ENCODE assay signal across 28 cellular contexts in the genomic region with DNA sequence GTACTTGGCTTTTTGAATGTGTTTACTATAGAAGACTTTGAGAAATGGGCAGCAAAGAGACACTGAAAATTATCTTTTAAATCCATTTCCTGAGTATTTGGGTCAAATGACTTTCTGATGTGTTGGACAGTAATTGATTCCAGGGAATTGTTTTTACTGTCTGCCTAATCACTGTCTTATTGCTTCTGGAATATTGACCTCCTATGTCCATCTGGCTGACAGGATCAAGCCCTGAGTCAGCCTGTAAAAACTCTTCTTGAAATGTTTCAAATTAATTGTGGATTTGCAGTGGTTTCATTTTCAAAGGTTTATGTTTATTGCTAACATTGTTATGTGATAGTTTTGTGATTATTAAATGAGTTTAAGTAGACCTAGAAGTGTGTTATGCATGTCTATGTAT.
"Had no signal": no experiment of that assay in that cellular context is flagged by ENCODE, and none has a peak within 500 bp of the region (broad histone marks: within the 10 kb centered on the region; RNA-seq: fewer than 3 reads in every experiment).

No MANE protein-coding gene starts in this region.

- H3K9me3 Mint-ChIP-seq: activated T-helper 1 cell treated with anti-CD3 and anti-CD28 coated beads, Interleukin-12 subunit alpha, Interleukin-12 subunit beta, Interleukin-2, Interleukin-4 antibody, amounts not matched to agents 30 ng/mL and 10 ng/mL and 1 ng/mL, durations not matched to agents 14 hours and 24 hours and 36 hours had no signal

- H3K27me3 Mint-ChIP-seq: activated naive CD8-positive, alpha-beta T cell treated with anti-CD3 and anti-CD28 coated beads, Interleukin-2, amount 10 ng/mL, durations not matched to agents 7 days and 5 days; dendritic cell treated with granulocyte-macrophage colony-stimulating factor and Interleukin-4, amounts not matched to agents 40 ng/mL and 50 ng/mL, for 4 days had no signal

- H3K4me1 Mint-ChIP-seq: activated naive CD8-positive, alpha-beta T cell treated with anti-CD3 and anti-CD28 coated beads, Interleukin-2, amount 10 ng/mL, durations not matched to agents 7 days and 5 days; nephron had no signal

- DNase-seq: activated CD4-positive, alpha-beta T cell treated with anti-CD3 and anti-CD28 coated beads for 48 hours; activated CD4-positive, alpha-beta T cell treated with anti-CD3 and anti-CD28 coated beads, Interleukin-2, amount 50 U/mL, for 48 hours; activated CD8-positive, alpha-beta memory T cell treated with anti-CD3 and anti-CD28 coated beads for 24 hours; activated effector memory CD4-positive, alpha-beta T cell treated with anti-CD3 and anti-CD28 coated beads, Interleukin-2, amount 50 U/mL, for 16 hours; activated naive CD4-positive, alpha-beta T cell treated with anti-CD3 and anti-CD28 coated beads for 36 hours; activated naive CD8-positive, alpha-beta T cell treated with anti-CD3 and anti-CD28 coated beads, Interleukin-2, amount 10 ng/mL, durations not matched to agents 7 days and 5 days; activated T-cell treated with anti-CD3 and anti-CD28 coated beads, Interleukin-2, amount 50 U/mL, for 1 hour; amygdala; central memory CD4-positive, alpha-beta T cell; effector CD4-positive, alpha-beta T cell; left cardiac atrium; mammary epithelial cell; posterior cingulate gyrus; right cardiac atrium; stimulated activated CD4-positive, alpha-beta T cell treated with anti-CD3 and anti-CD28 coated beads, Interleukin-12 subunit alpha, Interleukin-12 subunit beta, amount 100 ng/mL, for 4 hours; stimulated activated CD4-positive, alpha-beta T cell treated with anti-CD3 and anti-CD28 coated beads, Interleukin-4, amount 100 ng/mL, for 1 hour; stimulated activated naive CD8-positive, alpha-beta T cell treated with anti-CD3 and anti-CD28 coated beads, Interleukin-15, Interleukin-2, amounts not matched to agents 100 U/mL and 50 U/mL, for 24 hours; T-helper 9 cell; trophoblast cell; uterus had no signal

- H3K27ac Mint-ChIP-seq: activated naive CD4-positive, alpha-beta T cell treated with anti-CD3 and anti-CD28 coated beads for 36 hours; activated naive CD8-positive, alpha-beta T cell treated with anti-CD3 and anti-CD28 coated beads, Interleukin-2, amount 10 ng/mL, durations not matched to agents 7 days and 5 days; activated T-helper 1 cell treated with anti-CD3 and anti-CD28 coated beads, Interleukin-12 subunit alpha, Interleukin-12 subunit beta, Interleukin-2, Interleukin-4 antibody, amounts not matched to agents 30 ng/mL and 10 ng/mL and 1 ng/mL, durations not matched to agents 14 hours and 24 hours and 36 hours; nephron had no signal

- H3K36me3 Mint-ChIP-seq: activated naive CD8-positive, alpha-beta T cell treated with anti-CD3 and anti-CD28 coated beads, Interleukin-2, amount 10 ng/mL, durations not matched to agents 7 days and 5 days had no signal

- ATAC-seq: gastroesophageal sphincter; left cardiac atrium; right cardiac atrium; stimulated activated naive CD8-positive, alpha-beta T cell treated with anti-CD3 and anti-CD28 coated beads, Interleukin-15, Interleukin-2, amounts not matched to agents 100 U/mL and 50 U/mL, for 24 hours had no signal

- H3K4me3 Mint-ChIP-seq: activated naive CD4-positive, alpha-beta T cell treated with anti-CD3 and anti-CD28 coated beads for 36 hours; activated naive CD8-positive, alpha-beta T cell treated with anti-CD3 and anti-CD28 coated beads, Interleukin-2, amount 10 ng/mL, durations not matched to agents 7 days and 5 days; activated T-helper 1 cell treated with anti-CD3 and anti-CD28 coated beads, Interleukin-12 subunit alpha, Interleukin-12 subunit beta, Interleukin-2, Interleukin-4 antibody, amounts not matched to agents 30 ng/mL and 10 ng/mL and 1 ng/mL, durations not matched to agents 14 hours and 24 hours and 36 hours; dendritic cell treated with granulocyte-macrophage colony-stimulating factor and Interleukin-4, amounts not matched to agents 40 ng/mL and 50 ng/mL, for 4 days; nephron had no signal

- H3K4me3 ChIP-seq: breast epithelium, esophagus muscularis mucosa, gastroesophageal sphincter, hepatocyte, thoracic aorta, uterus had no signal
